In the genomic region with DNA sequence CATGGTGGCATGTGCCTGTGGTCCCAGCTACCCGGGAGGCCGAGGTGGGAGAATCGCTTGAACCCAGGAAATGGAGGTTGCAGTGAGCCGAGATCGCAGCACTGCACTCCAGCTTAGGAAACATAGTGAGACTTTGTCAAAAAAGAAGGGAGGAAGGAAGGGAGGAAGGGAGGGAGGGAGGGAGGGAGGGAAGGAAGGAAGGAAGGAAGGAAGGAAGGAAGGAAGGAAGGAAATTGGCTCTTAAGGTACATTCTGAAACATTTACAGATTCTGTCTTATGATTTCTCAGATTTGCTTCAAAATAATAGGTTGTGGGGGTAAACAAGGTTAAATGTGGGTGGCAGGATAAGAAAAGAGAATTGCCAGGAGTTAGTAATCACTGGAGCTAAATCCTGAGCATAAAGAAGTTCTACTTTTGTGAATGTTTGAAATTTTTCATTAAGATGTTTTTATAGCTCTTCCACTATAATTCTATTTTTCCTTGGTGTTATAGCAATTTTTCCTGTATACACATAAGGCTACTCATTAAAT, we compare ENCODE assay signal across 31 cellular contexts. TPM values are rescaled to one million over a fixed set of nuclear protein-coding genes. Genes with fewer than 3 reads are reported as not detected.
"Had no signal": no experiment of that assay in that cellular context is flagged by ENCODE, and none has a peak within 500 bp of the region (broad histone marks: within the 10 kb centered on the region; RNA-seq: fewer than 3 reads in every experiment).

No MANE protein-coding gene starts in this region.

- H3K4me1 ChIP-seq: colonic mucosa, esophagus squamous epithelium, foreskin keratinocyte, gastrocnemius medialis, gastroesophageal sphincter, heart left ventricle had no signal

- DNase-seq: colonic mucosa; cortex of kidney; dermis blood vessel endothelial cell; dorsolateral prefrontal cortex; effector CD4-positive, alpha-beta T cell; effector CD8-positive, alpha-beta T cell; effector memory CD4-positive, alpha-beta T cell; effector memory CD8-positive, alpha-beta T cell; endodermal cell; erythroblast; esophagus squamous epithelium; foreskin fibroblast; foreskin keratinocyte; foreskin melanocyte; gastrocnemius medialis; glutamatergic neuron; head of caudate nucleus; heart left ventricle; heart right ventricle had no signal

- H3K9me3 ChIP-seq: colonic mucosa, esophagus muscularis mucosa, esophagus squamous epithelium, gastrocnemius medialis, gastroesophageal sphincter, heart left ventricle, heart right ventricle had no signal

- H3K4me3 Mint-ChIP-seq: dendritic cell treated with granulocyte-macrophage colony-stimulating factor and Interleukin-4, amounts not matched to agents 40 ng/mL and 50 ng/mL, for 4 days; effector memory CD8-positive, alpha-beta T cell; endodermal cell had no signal

- H3K4me3 ChIP-seq: colonic mucosa, coronary artery, dorsolateral prefrontal cortex, esophagus muscularis mucosa, esophagus squamous epithelium, gastrocnemius medialis, gastroesophageal sphincter, heart left ventricle, heart right ventricle had no signal

- ATAC-seq: effector memory CD8-positive, alpha-beta T cell; esophagus mucosa; foreskin keratinocyte; gastrocnemius medialis; gastroesophageal sphincter; heart left ventricle; heart right ventricle had no signal

- H3K9me3 Mint-ChIP-seq: dendritic cell treated with granulocyte-macrophage colony-stimulating factor and Interleukin-4, amounts not matched to agents 40 ng/mL and 50 ng/mL, for 4 days; effector memory CD8-positive, alpha-beta T cell; endodermal cell had no signal

- H3K27ac Mint-ChIP-seq: dendritic cell treated with granulocyte-macrophage colony-stimulating factor and Interleukin-4, amounts not matched to agents 40 ng/mL and 50 ng/mL, for 4 days; effector memory CD8-positive, alpha-beta T cell; endodermal cell had no signal

- H3K27me3 ChIP-seq: colonic mucosa had no signal

- H3K36me3 ChIP-seq: colonic mucosa, esophagus muscularis mucosa, esophagus squamous epithelium, gastrocnemius medialis, gastroesophageal sphincter, heart left ventricle, heart right ventricle had no signal

- H3K27ac ChIP-seq: colonic mucosa, coronary artery, dorsolateral prefrontal cortex, epithelial cell of prostate, esophagus muscularis mucosa, esophagus squamous epithelium, foreskin keratinocyte, gastrocnemius medialis, gastroesophageal sphincter, heart left ventricle, heart right ventricle had no signal

RNA-seq across cellular contexts. Expression of a gene that starts 2.1 kb away (rescaled TPM):
- total RNA-seq: colonic mucosa, dermis blood vessel endothelial cell, dermis microvascular lymphatic vessel endothelial cell, endothelial cell of umbilical vein, epithelial cell of proximal tubule, esophagus mucosa, esophagus muscularis mucosa, esophagus squamous epithelium, fibroblast of lung, fibroblast of villous mesenchyme, gastrocnemius medialis, gastroesophageal sphincter, glomerular endothelial cell, heart right ventricle had no signal
- polyA plus RNA-seq: endothelial cell of umbilical vein, fibroblast of lung, heart left ventricle, heart right ventricle had no signal
